1 cellular context compared by ENCODE assay signal in the genomic region with DNA sequence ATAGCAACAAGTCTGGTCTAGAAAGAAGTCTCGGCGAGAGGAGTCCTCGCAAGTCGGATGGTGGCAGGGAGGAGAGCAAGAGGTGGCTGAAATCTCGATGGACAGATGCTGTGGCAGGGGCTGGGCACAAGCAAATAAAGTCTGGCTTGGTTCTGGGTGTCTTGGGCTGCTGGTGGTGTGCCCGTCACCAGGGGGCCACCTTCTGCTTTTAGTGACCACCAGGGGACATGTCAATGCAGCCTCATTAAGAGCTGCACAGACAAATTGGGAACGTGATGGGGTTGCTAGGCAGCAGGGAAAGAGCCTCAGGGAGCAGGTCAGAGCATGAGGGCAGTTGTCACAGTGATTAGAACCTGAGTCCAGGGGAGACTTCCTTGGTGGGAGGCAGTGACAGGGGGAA.
TF ChIP-seq lines count a peak whose summit lies in the region.

No MANE protein-coding gene starts in this region.

TF ChIP-seq in SK-N-SH treated with all-trans-retinoic acid at 6 μM for 48 hours, 23 proteins besides CTCF, POLR2A, EP300 and RAD21 (continued from another document):
- TF ChIP-seq TSHZ2 (CRISPR knock-in tag; IDR thresholded peaks at IDR 0.05) (no peak), TCF4 (CRISPR knock-in tag; IDR thresholded peaks at IDR 0.05; ENCODE audit: borderline replicate concordance) (no peak)
